In the genomic region with DNA sequence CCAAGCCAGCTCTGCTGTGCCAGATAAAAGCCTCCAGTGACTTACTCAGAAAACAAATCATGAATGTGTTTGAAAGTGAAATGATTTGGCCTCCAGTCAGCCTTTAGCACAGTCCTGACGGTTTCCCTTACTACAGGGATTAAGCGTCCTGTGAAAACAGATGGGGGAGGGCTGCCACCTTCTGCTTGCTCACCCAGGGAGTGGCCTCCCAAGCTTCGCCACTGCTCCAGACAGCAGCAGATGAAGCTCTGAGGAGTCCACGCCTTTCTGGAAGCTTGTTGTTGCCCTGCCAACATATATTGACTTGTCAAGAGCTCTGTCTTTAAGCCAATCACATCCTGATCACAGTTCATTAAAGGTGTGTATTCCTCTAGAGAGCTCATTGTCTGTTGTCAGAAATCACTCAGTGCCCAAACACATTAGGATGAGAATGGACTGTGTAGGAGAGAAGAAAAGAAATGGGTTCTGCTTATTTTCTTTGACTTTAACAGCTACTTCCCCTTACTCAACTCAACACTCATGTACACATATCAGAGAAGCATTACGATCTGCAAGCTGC, we compare ENCODE assay signal across 1 cellular context.
TF ChIP-seq lines count a peak whose summit lies in the region.

No MANE protein-coding gene starts in this region.

TF ChIP-seq in WTC11, 78 proteins besides CTCF, POLR2A, EP300 and RAD21 (continued from another document):
- TF ChIP-seq USF2 (CRISPR knock-in tag; IDR thresholded peaks at IDR 0.05), result no peak
- no peak for TF ChIP-seq ZNF232 (CRISPR knock-in tag; IDR thresholded peaks at IDR 0.05)
- no peak for TF ChIP-seq ZNF121 (CRISPR knock-in tag; IDR thresholded peaks at IDR 0.05)
- TF ChIP-seq JUN (CRISPR knock-in tag; IDR thresholded peaks at IDR 0.05), result no peak
- TF ChIP-seq NFE2L1 (CRISPR knock-in tag; IDR thresholded peaks at IDR 0.05), result no peak
- TF ChIP-seq IRF2 (CRISPR knock-in tag; IDR thresholded peaks at IDR 0.05; ENCODE audit: borderline replicate concordance, low read depth), result no peak
- no peak for TF ChIP-seq ZNF219 (CRISPR knock-in tag; IDR thresholded peaks at IDR 0.05; ENCODE audit: borderline replicate concordance)
- no peak for TF ChIP-seq SP1 (CRISPR knock-in tag; conservative IDR thresholded peaks at IDR 0.05)
- no peak for TF ChIP-seq ZBTB21 (CRISPR knock-in tag; IDR thresholded peaks at IDR 0.05; ENCODE audit: borderline replicate concordance)
- no peak for TF ChIP-seq ZNF317 (CRISPR knock-in tag; IDR thresholded peaks at IDR 0.05; ENCODE audit: borderline replicate concordance, low read depth)
- TF ChIP-seq ATF2 (CRISPR knock-in tag; IDR thresholded peaks at IDR 0.05; ENCODE audit: borderline replicate concordance, low read depth), result no peak
- TF ChIP-seq GABPB1 (CRISPR knock-in tag; IDR thresholded peaks at IDR 0.05), result no peak
